24 cellular contexts compared by ENCODE assay signal in the genomic region with DNA sequence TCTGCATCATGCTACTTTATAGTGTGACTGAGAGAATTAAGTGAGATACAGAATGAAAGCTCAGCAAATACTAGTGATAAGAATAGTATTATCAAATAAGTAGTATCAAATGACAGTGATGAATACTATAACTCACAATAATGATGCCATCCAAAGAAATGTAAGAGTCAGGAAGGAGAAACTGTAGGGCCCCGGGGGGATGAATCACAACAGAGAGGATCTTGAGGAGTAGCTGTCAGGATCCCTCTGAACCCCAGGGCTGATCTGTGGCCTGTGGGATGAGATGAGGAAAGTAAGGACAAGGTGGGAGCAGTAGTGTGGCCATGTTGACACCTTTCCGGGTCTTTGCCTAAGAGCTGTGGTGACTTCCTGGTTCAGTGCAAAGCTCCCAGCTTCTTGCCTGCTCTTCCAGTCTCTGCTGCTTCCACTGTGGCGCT.
"Had no signal": no experiment of that assay in that cellular context is flagged by ENCODE, and none has a peak within 500 bp of the region (broad histone marks: within the 10 kb centered on the region; RNA-seq: fewer than 3 reads in every experiment).

No MANE protein-coding gene starts in this region.

- H3K4me1 Mint-ChIP-seq: activated B cell treated with CpG ODN at 0.5 μM for 24 hours had no signal

- H3K36me3 Mint-ChIP-seq: activated naive CD8-positive, alpha-beta T cell treated with anti-CD3 and anti-CD28 coated beads, Interleukin-2, amount 10 ng/mL, durations not matched to agents 7 days and 5 days; immature natural killer cell; naive thymus-derived CD4-positive, alpha-beta T cell had no signal

- H3K4me1 ChIP-seq: left lung, sigmoid colon, upper lobe of left lung had no signal

- H3K36me3 ChIP-seq: cardiac muscle cell, left lung, sigmoid colon, upper lobe of left lung had no signal

- H3K4me3 Mint-ChIP-seq: activated B cell treated with CpG ODN at 0.5 μM for 24 hours; activated CD4-positive, alpha-beta T cell treated with anti-CD3 and anti-CD28 coated beads for 36 hours; activated naive CD4-positive, alpha-beta T cell treated with anti-CD3 and anti-CD28 coated beads for 36 hours; activated naive CD8-positive, alpha-beta T cell treated with anti-CD3 and anti-CD28 coated beads, Interleukin-2, amount 10 ng/mL, durations not matched to agents 7 days and 5 days; activated T-cell treated with anti-CD3 and anti-CD28 coated beads, Interleukin-2, amount 50 U/mL, for 4 hours; immature natural killer cell; naive thymus-derived CD4-positive, alpha-beta T cell; neural crest cell had no signal

- H3K9me3 Mint-ChIP-seq: activated B cell treated with CpG ODN at 0.5 μM for 24 hours; activated naive CD4-positive, alpha-beta T cell treated with anti-CD3 and anti-CD28 coated beads for 36 hours; activated naive CD8-positive, alpha-beta T cell treated with anti-CD3 and anti-CD28 coated beads, Interleukin-2, amount 10 ng/mL, durations not matched to agents 7 days and 5 days; activated T-cell treated with anti-CD3 and anti-CD28 coated beads, Interleukin-2, amount 50 U/mL, for 4 hours; immature natural killer cell; naive thymus-derived CD4-positive, alpha-beta T cell; neural crest cell had no signal

- H3K9me3 ChIP-seq: left lung, sigmoid colon, upper lobe of left lung had no signal

- H3K27ac ChIP-seq: cardiac muscle cell, left lung, sigmoid colon, upper lobe of left lung had no signal

- H3K4me3 ChIP-seq: cardiac muscle cell, left lung, lung, sigmoid colon, smooth muscle cell, upper lobe of left lung had no signal

- H3K27ac Mint-ChIP-seq: activated B cell treated with CpG ODN at 0.5 μM for 24 hours; activated CD4-positive, alpha-beta T cell treated with anti-CD3 and anti-CD28 coated beads for 36 hours; activated naive CD4-positive, alpha-beta T cell treated with anti-CD3 and anti-CD28 coated beads for 36 hours; activated naive CD8-positive, alpha-beta T cell treated with anti-CD3 and anti-CD28 coated beads, Interleukin-2, amount 10 ng/mL, durations not matched to agents 7 days and 5 days; immature natural killer cell had no signal

- H3K27me3 ChIP-seq: cardiac muscle cell, left lung, sigmoid colon, upper lobe of left lung had no signal

- DNase-seq: activated B cell treated with CpG ODN at 0.5 μM for 24 hours; activated CD4-positive, alpha-beta T cell treated with anti-CD3 and anti-CD28 coated beads for 36 hours; activated CD4-positive, alpha-beta T cell treated with anti-CD3 and anti-CD28 coated beads, Interleukin-2, amount 50 U/mL, for 4 hours; activated CD8-positive, alpha-beta memory T cell treated with anti-CD3 and anti-CD28 coated beads, Interleukin-2, amount 50 U/mL, for 48 hours; activated naive CD4-positive, alpha-beta T cell treated with anti-CD3 and anti-CD28 coated beads for 36 hours; activated naive CD8-positive, alpha-beta T cell treated with anti-CD3 and anti-CD28 coated beads, Interleukin-2, amount 10 ng/mL, durations not matched to agents 7 days and 5 days; activated T-cell treated with anti-CD3 and anti-CD28 coated beads, Interleukin-2, amount 50 U/mL, for 4 hours; amniotic stem cell; cortex of kidney; foreskin fibroblast; immature natural killer cell; kidney glomerular epithelial cell; left lung; naive thymus-derived CD4-positive, alpha-beta T cell; posterior cingulate gyrus; sigmoid colon; stimulated activated CD4-positive, alpha-beta T cell treated with anti-CD3 and anti-CD28 coated beads, Interleukin-15, amount 100 ng/mL, for 24 hours; stimulated activated naive CD4-positive, alpha-beta T cell; T1000; upper lobe of left lung had no signal

- H3K4me2 ChIP-seq: smooth muscle cell had no signal
